In the genomic region with DNA sequence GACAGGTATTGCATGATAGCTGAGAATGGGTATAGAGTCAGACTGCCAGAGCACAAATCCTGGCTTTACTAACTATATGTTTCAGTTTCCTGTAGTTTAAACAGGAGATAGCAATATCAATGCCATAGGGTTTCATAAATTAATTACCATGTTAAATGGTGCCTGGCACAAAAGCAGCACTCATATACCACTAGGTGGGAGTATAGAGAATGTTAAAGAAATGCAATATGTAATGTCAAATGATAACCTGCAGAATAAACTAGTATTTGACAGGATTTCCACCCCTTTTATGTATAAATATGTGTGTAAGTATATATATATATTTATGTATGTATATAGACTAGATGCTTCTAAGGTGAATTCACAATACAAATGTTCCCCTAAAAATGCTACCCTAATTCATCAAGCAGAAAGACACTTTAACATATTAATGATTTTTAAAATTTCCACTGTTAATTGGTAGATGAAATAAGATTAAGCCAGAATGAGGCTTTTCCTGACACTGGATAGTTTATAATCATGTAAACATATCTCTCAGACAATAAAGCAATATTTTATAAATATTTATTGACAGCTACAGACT, we compare ENCODE assay signal across 8 cellular contexts. TPM values are rescaled to one million over a fixed set of nuclear protein-coding genes. Genes with fewer than 3 reads are reported as not detected.
A peak's percentile ranks its signal among the peaks of the same experiment; 100 is the strongest.
DNase-seq lines count a peak whose midpoint lies in the region; ATAC-seq lines count a peak whose summit lies in the region.

No MANE protein-coding gene starts in this region.

- no peak overlapping the region for H3K27ac Mint-ChIP-seq in T-cell
- peak overlapping the region in 1 of 6 donors; percentile 24 for H3K27ac Mint-ChIP-seq in immature natural killer cell

- H3K27ac ChIP-seq in substantia nigra (ENCODE audit: low read depth, low read length, poor library complexity, severe bottlenecking), result no peak overlapping the region

- H3K27me3 Mint-ChIP-seq in T-cell (no peaks in the 10 kb centered on the region), immature natural killer cell (ENCODE audit: low read depth in 3 of 3) (peaks cover 0 to 5% (median 3%) of the 10 kb centered on the region in 3 donors)

- H3K36me3 Mint-ChIP-seq in T-cell, result peaks cover 38% of the 10 kb centered on the region
- peaks cover 15 to 22% (median 18%) of the 10 kb centered on the region in 3 donors for H3K36me3 Mint-ChIP-seq in immature natural killer cell

- ATAC-seq in HG03103 (IDR thresholded peaks at IDR 0.05; ENCODE audit: low read depth, unreplicated experiment), result peak; percentile 63
- peak; percentile 64 to 88 (median 81) for ATAC-seq in T-cell (replicated peaks in 1 of 4)

- H3K4me1 Mint-ChIP-seq in T-cell (peaks cover 46 to 54% (median 51%) of the 10 kb centered on the region in 3 donors), immature natural killer cell (peaks cover 20 to 50% of the 10 kb centered on the region in 2 donors)

- CTCF ChIA-PET in T-cell (lab: Charles Lee), result interaction anchor here (0.6 to 3.0 kb wide), 7 partner anchors 10 to 144 kb away, joined by 3 to 28 read pairs (median 5); partner anchors contain the start of gene WDR89 (in 1 of the 2)

- H3K9me3 Mint-ChIP-seq in T-cell (peaks cover 5 to 17% (median 12%) of the 10 kb centered on the region in 3 donors), immature natural killer cell (peaks cover 0 to 2% (median under 1%) of the 10 kb centered on the region in 6 donors)

- POLR2A ChIA-PET in T-cell (lab: Charles Lee), result interaction anchor here in 1 of 2 donors (0.5 to 0.7 kb wide), 2 partner anchors 39 to 96 kb away, joined by 3 to 5 read pairs; no protein-coding TSS in a partner anchor

- DNase-seq in NCI-H345 treated with DMSO at 0.1 percent for 48 hours (lab: John Stamatoyannopoulos, UW; ENCODE audit: unreplicated experiment), result peak; percentile 2
- no peak for DNase-seq in NCI-H345 (lab: John Stamatoyannopoulos, UW)
- DNase-seq in T-cell, result peak in 1 of 34 experiments; percentile 8
- peak; percentile 37 to 54 (median 42) for DNase-seq in immature natural killer cell
- no peak for DNase-seq in substantia nigra (lab: John Stamatoyannopoulos, UW)
- no peak for DNase-seq in nucleus accumbens (lab: John Stamatoyannopoulos, UW)
- DNase-seq in stimulated activated CD4-positive, alpha-beta T cell treated with anti-CD3 and anti-CD28 coated beads, Interleukin-1b, Interleukin-23, amount 100 ng/mL, for 48 hours, result no peak

- H3K4me3 Mint-ChIP-seq in T-cell (no peak overlapping the region), immature natural killer cell (no peak overlapping the region)

RNA-seq across cellular contexts. Expression of gene WDR89, which starts 8.6 kb away (rescaled TPM):
- total RNA-seq in T-cell, result 10 to 100 TPM; 12.1 to 31.3 (median 25.7) TPM
- polyA plus RNA-seq in immature natural killer cell, result 10 to 100 TPM in 2 of 3 donors, 1 to 10 TPM in 1; 8.7 to 16.2 (median 13.8) TPM

Comparison
In these comparisons a context has a peak if more than half of its experiments do, and no peak if none do; other contexts are left out.
1. DNase-seq: peak in NCI-H345 treated with DMSO at 0.1 percent for 48 hours (single experiment) and immature natural killer cell (3 of 3); none in NCI-H345 (single experiment), substantia nigra (0 of 49), nucleus accumbens (0 of 56) and stimulated activated CD4-positive, alpha-beta T cell treated with anti-CD3 and anti-CD28 coated beads, Interleukin-1b, Interleukin-23, amount 100 ng/mL, for 48 hours (single experiment).